Comparison of ENCODE assay signal across 8 cellular contexts in genomic region chr12:56007892-56008471, GRCh38. TPM values are rescaled to one million over a fixed set of nuclear protein-coding genes. Genes with fewer than 3 reads are reported as not detected.
DNase-seq lines count a peak whose midpoint lies in the region; ATAC-seq, FAIRE-seq and TF ChIP-seq lines count a peak whose summit lies in the region.

No MANE protein-coding gene starts in this region.

- H3K9ac ChIP-seq in GM12878 (ENCODE audit: control insufficient read depth, insufficient read depth, low read length): peak overlapping the region; percentile 59

- H4K20me1 ChIP-seq in GM12878 (ENCODE audit: control insufficient read depth, insufficient read depth): no peaks in the 10 kb centered on the region

- H3K4me1 ChIP-seq in GM12878 (ENCODE audit: control insufficient read depth, insufficient read depth, low read length): no peaks in the 10 kb centered on the region
- H3K4me1 ChIP-seq in spleen: peaks cover 0 to 40% (median 12%) of the 10 kb centered on the region in 6 donors

- RAD21 ChIA-PET in GM12878 (lab: Charles Lee; ENCODE audit: unreplicated experiment): interaction anchor here (0.6 to 2.8 kb wide), 4 partner anchors 11 to 182 kb away, joined by 4 to 25 read pairs (median 6); partner anchors contain the start of genes RAB5B and SUOX

- TF ChIP-seq RAD21 in GM12878 (IDR thresholded peaks at IDR 0.05; ENCODE audit: insufficient read depth, low read depth, low read length): no peak

- in situ Hi-C loops in GM12878 (cut with MboI): no loop called here

- TF ChIP-seq POLR2A in GM12878 (IDR thresholded peaks at IDR 0.05; ENCODE audit: low read depth, low read length) (no peak), spleen (IDR thresholded peaks at IDR 0.05) (no peak)

- intact Hi-C loops in GM12878 (cut with micrococcal nuclease; ENCODE audit: unreplicated experiment) (no loop called here), spleen (cut with DNase I; ENCODE audit: low total_unique reads) (no loop called here)

- H3K27me3 ChIP-seq in GM12878 (replicated peaks in 1 of 2; ENCODE audit: control insufficient read depth in 2 of 2, insufficient read depth in 2 of 2, low read length in 1 of 2) (no peaks in the 10 kb centered on the region), spleen (replicated peaks in 1 of 7) (no peaks in the 10 kb centered on the region)

- ATAC-seq in GM18868 (IDR thresholded peaks at IDR 0.05; ENCODE audit: unreplicated experiment) (peak; percentile 18), GM12878 (peak; percentile 51)

- CTCF ChIA-PET in AG04449 (lab: Yijun Ruan, JAX): interaction anchor here (2.4 to 10.9 kb wide), 4 partner anchors 10 to 34 kb away, joined by 5 to 103 read pairs (median 54); partner anchors contain the start of genes RAB5B and SUOX
- CTCF ChIA-PET in GM12878 (lab: Yijun Ruan, JAX): interaction anchor here (0.6 to 2.4 kb wide), 4 partner anchors 11 to 81 kb away, joined by 3 to 15 read pairs (median 7); partner anchors contain the start of gene SUOX

- no peak for TF ChIP-seq CTCF in AG04449 (IDR thresholded peaks at IDR 0.05; ENCODE audit: insufficient read depth, low read length, missing control alignments)
- TF ChIP-seq CTCF in GM12878 (IDR thresholded peaks at IDR 0.05 in 2 of 3, conservative IDR thresholded peaks at IDR 0.05 in 1 of 3; ENCODE audit: control insufficient read depth in 2 of 3, extremely low read depth in 1 of 3, insufficient read depth in 1 of 3, low read depth in 3 of 3, low read length in 3 of 3): no peak
- no peak for TF ChIP-seq CTCF in spleen (IDR thresholded peaks at IDR 0.05 in 8 of 11, conservative IDR thresholded peaks at IDR 0.05 in 3 of 11)

- H3K4me3 ChIP-seq in AG04449 (ENCODE audit: low read depth, low read length) (peak overlapping the region; percentile 69), GM12878 (peak overlapping the region; percentile 79), spleen (peak overlapping the region; percentile 69 to 91 (median 81))

- H3K27ac ChIP-seq in GM12878 (ENCODE audit: control insufficient read depth, insufficient read depth) (peak overlapping the region; percentile 24; the same call in 1 of the 2 replicates), spleen (peak overlapping the region; percentile 80 to 95 (median 92))

- SMC1A ChIA-PET in GM12878 (lab: Charles Lee; ENCODE audit: uncharacterized antibody, unreplicated experiment): interaction anchor here (1.0 to 1.7 kb wide), 4 partner anchors 11 to 190 kb away, joined by 3 to 6 read pairs (median 3); partner anchors contain the start of genes ORMDL2, SARNP and SUOX

- FAIRE-seq in GM12878 (lab: Jason Lieb, UNC): peak; percentile 41

- no peaks in the 10 kb centered on the region; a peak in 1 of 4 replicates for H3K36me3 ChIP-seq in GM12878 (ENCODE audit: control insufficient read depth in 2 of 2, insufficient read depth in 2 of 2, low read length in 1 of 2)
- H3K36me3 ChIP-seq in spleen: peaks cover 0 to 25% (median 0%) of the 10 kb centered on the region in 6 donors

- POLR2A ChIA-PET in AG04449 (lab: Yijun Ruan, JAX): interaction anchor here (2.8 kb wide), 1 partner anchor 10 kb away, joined by 18 read pairs; the partner anchor contains the start of gene SUOX
- POLR2A ChIA-PET in GM12878 (lab: Charles Lee): interaction anchor here (1.2 to 1.5 kb wide), 2 partner anchors 10 to 34 kb away, joined by 8 to 15 read pairs; partner anchors contain the start of genes RAB5B and SUOX

- 8% methylated on average over 14 of the region's 16 CpGs for WGBS in GM12878 (ENCODE audit: insufficient coverage, insufficient replicate concordance, low lambda C conversion rate, missing lambda C conversion rate)
- 5 to 8% (median 6%) methylated on average over 16 of the region's 16 CpGs for WGBS in spleen, 5 donors

- BruUV-seq in GM12878 (replicated peaks; lab: Mats Ljungman, UMichigan): TSS peak; percentile 47

- DNase-seq in AG04449 (ENCODE audit: low read depth, low spot score): no peak
- DNase-seq in HuH-7.5 (ENCODE audit: low spot score): peak; percentile 54
- no peak for DNase-seq in GM12878 (ENCODE audit: low read depth, low spot score)
- DNase-seq in iPS-NIHi7 (ENCODE audit: extremely low spot score): peak; percentile 44
- DNase-seq in spleen: no peak
- no peak for DNase-seq in stimulated activated CD4-positive, alpha-beta T cell treated with anti-CD3 and anti-CD28 coated beads, Interleukin-4, amount 100 ng/mL, for 4 hours
- no peak for DNase-seq in activated CD8-positive, alpha-beta memory T cell treated with anti-CD3 and anti-CD28 coated beads, Interleukin-2, amount 50 U/mL, for 4 hours

- H3K9me3 ChIP-seq in GM12878 (replicated peaks; ENCODE audit: control insufficient read depth, insufficient read depth, low read length) (no peaks in the 10 kb centered on the region), spleen (no peaks in the 10 kb centered on the region)

- peak overlapping the region; percentile 87 for H2AFZ ChIP-seq in GM12878 (ENCODE audit: control insufficient read depth, low read depth, low read length)

- TF ChIP-seq EP300 in GM12878 (IDR thresholded peaks at IDR 0.05; ENCODE audit: borderline replicate concordance in 1 of 2, control insufficient read depth in 1 of 2, low read depth in 2 of 2, low read length in 2 of 2): no peak

- no peaks in the 10 kb centered on the region for H3K79me2 ChIP-seq in GM12878 (ENCODE audit: control insufficient read depth, insufficient read depth, low read length)

- peak overlapping the region; percentile 92 for H3K4me2 ChIP-seq in GM12878 (ENCODE audit: control insufficient read depth, insufficient read depth)

RNA-seq across cellular contexts. Expression of gene SUOX, which starts 10.9 kb away (rescaled TPM):
- 26.0 and 28.4 TPM in 2 replicates for total RNA-seq in GM12878 (2013; cell fraction: nucleolus; rRNA removed)
- total RNA-seq in GM12878 (2014; rRNA removed): 12.9 and 13.8 TPM in 2 replicates
- 10.0 and 11.7 TPM in 2 replicates for total RNA-seq in GM12878 (2014; rRNA removed; fragmentation: Illumina TruSeq; extraction: Trizol)
- 11.8 and 13.6 TPM in 2 replicates for total RNA-seq in GM12878 (2021)
- 9.2 TPM for polyA plus RNA-seq in GM12878 (2011; ENCODE audit: low read depth)
- 12.9 and 18.8 TPM in 2 replicates for polyA plus RNA-seq in GM12878 (2011; rRNA removed)
- polyA plus RNA-seq in GM12878 (2011; cell fraction: cytosol; rRNA removed): 21.6 and 28.2 TPM in 2 replicates
- polyA plus RNA-seq in GM12878 (2011; cell fraction: nucleus; rRNA removed): 32.6 and 35.8 TPM in 2 replicates
- 9.4 and 12.2 TPM in 2 replicates for polyA plus RNA-seq in GM12878 (2012)
- 11.5 and 16.5 TPM in 2 replicates for polyA plus RNA-seq in GM12878 (2014; fragmentation: Illumina TruSeq; extraction: Trizol)
- polyA plus RNA-seq in GM12878 (2014; fragmentation: Nextera tagmentation; extraction: Ambion mirVana): 1 to 10 TPM; 5.1 to 5.2 TPM
- 12.4 and 16.1 TPM in 2 replicates for polyA plus RNA-seq in GM12878 (2014; rRNA removed)
- polyA plus RNA-seq in GM12878 (2016; fragmentation: Nextera tagmentation; extraction: Ambion mirVana): 10 to 100 TPM; 13.2 to 18.1 TPM
- 25.5 and 28.8 TPM in 2 replicates for polyA minus RNA-seq in GM12878 (2011; rRNA and poly(A)+ RNA removed)
- 9.5 and 9.9 TPM in 2 replicates for polyA minus RNA-seq in GM12878 (2011; cell fraction: cytosol; rRNA and poly(A)+ RNA removed)
- 12.6 and 27.8 TPM in 2 replicates for polyA minus RNA-seq in GM12878 (2011; cell fraction: nucleus; rRNA and poly(A)+ RNA removed)
- total RNA-seq in spleen: 10 to 100 TPM; 13.1 to 29.1 (median 19.8) TPM
- polyA plus RNA-seq in spleen: 1 to 10 TPM; 6.0 to 8.1 (median 6.1) TPM

RNA-seq across cellular contexts. Expression of gene IKZF4, which starts 12.9 kb away (rescaled TPM):
- total RNA-seq in GM12878 (2013; cell fraction: nucleolus; rRNA removed): 6.5 and 7.1 TPM in 2 replicates
- total RNA-seq in GM12878 (2014; rRNA removed): 0.79 and 1.1 TPM in 2 replicates
- total RNA-seq in GM12878 (2014; rRNA removed; fragmentation: Illumina TruSeq; extraction: Trizol): 0.89 and 0.92 TPM in 2 replicates
- 4.6 and 5.8 TPM in 2 replicates for total RNA-seq in GM12878 (2021)
- polyA plus RNA-seq in GM12878 (2011; ENCODE audit: low read depth): 1.6 TPM
- polyA plus RNA-seq in GM12878 (2011; rRNA removed): 2.2 and 2.9 TPM in 2 replicates
- polyA plus RNA-seq in GM12878 (2011; cell fraction: cytosol; rRNA removed): 2.8 and 4.0 TPM in 2 replicates
- 7.1 and 7.3 TPM in 2 replicates for polyA plus RNA-seq in GM12878 (2011; cell fraction: nucleus; rRNA removed)
- polyA plus RNA-seq in GM12878 (2012): 2.0 and 2.9 TPM in 2 replicates
- 4.9 and 5.5 TPM in 2 replicates for polyA plus RNA-seq in GM12878 (2014; fragmentation: Illumina TruSeq; extraction: Trizol)
- 1 to 10 TPM in 1 of 2 experiments, under 1 TPM in 1; 0.74 to 1.2 TPM for polyA plus RNA-seq in GM12878 (2014; fragmentation: Nextera tagmentation; extraction: Ambion mirVana)
- polyA plus RNA-seq in GM12878 (2014; rRNA removed): 2.8 and 3.8 TPM in 2 replicates
- polyA plus RNA-seq in GM12878 (2016; fragmentation: Nextera tagmentation; extraction: Ambion mirVana): under 1 TPM; 0.91 to 0.93 TPM
- 1.4 and 3.0 TPM in 2 replicates for polyA minus RNA-seq in GM12878 (2011; rRNA and poly(A)+ RNA removed)
- 1.3 and 1.7 TPM in 2 replicates for polyA minus RNA-seq in GM12878 (2011; cell fraction: cytosol; rRNA and poly(A)+ RNA removed)
- 1.1 and 1.7 TPM in 2 replicates for polyA minus RNA-seq in GM12878 (2011; cell fraction: nucleus; rRNA and poly(A)+ RNA removed)
- 1 to 10 TPM; 3.1 to 9.3 (median 6.2) TPM for total RNA-seq in spleen
- 1 to 10 TPM in 2 of 3 donors, under 1 TPM in 1; 0.80 to 1.6 (median 1.4) TPM for polyA plus RNA-seq in spleen

RNA-seq across cellular contexts. Expression of gene RPS26, which starts 33.7 kb away (rescaled TPM):
- 75.1 and 88.8 TPM in 2 replicates for total RNA-seq in GM12878 (2013; cell fraction: nucleolus; rRNA removed)
- 597 and 686 TPM in 2 replicates for total RNA-seq in GM12878 (2014; rRNA removed)
- 1,014 and 1,019 TPM in 2 replicates for total RNA-seq in GM12878 (2014; rRNA removed; fragmentation: Illumina TruSeq; extraction: Trizol)
- 75.5 and 86.4 TPM in 2 replicates for total RNA-seq in GM12878 (2021)
- polyA plus RNA-seq in GM12878 (2011; ENCODE audit: low read depth): 165 TPM
- polyA plus RNA-seq in GM12878 (2011; rRNA removed): 214 and 442 TPM in 2 replicates
- polyA plus RNA-seq in GM12878 (2011; cell fraction: cytosol; rRNA removed): 830 and 2,449 TPM in 2 replicates
- 258 and 284 TPM in 2 replicates for polyA plus RNA-seq in GM12878 (2011; cell fraction: nucleus; rRNA removed)
- 770 and 960 TPM in 2 replicates for polyA plus RNA-seq in GM12878 (2012)
- 784 and 1,270 TPM in 2 replicates for polyA plus RNA-seq in GM12878 (2014; fragmentation: Illumina TruSeq; extraction: Trizol)
- 1,000 to 10,000 TPM; 2,920 to 3,147 TPM for polyA plus RNA-seq in GM12878 (2014; fragmentation: Nextera tagmentation; extraction: Ambion mirVana)
- 618 and 656 TPM in 2 replicates for polyA plus RNA-seq in GM12878 (2014; rRNA removed)
- 100 to 1,000 TPM; 855 to 907 TPM for polyA plus RNA-seq in GM12878 (2016; fragmentation: Nextera tagmentation; extraction: Ambion mirVana)
- polyA minus RNA-seq in GM12878 (2011; rRNA and poly(A)+ RNA removed): 507 and 724 TPM in 2 replicates
- polyA minus RNA-seq in GM12878 (2011; cell fraction: cytosol; rRNA and poly(A)+ RNA removed): 62.0 and 68.0 TPM in 2 replicates
- polyA minus RNA-seq in GM12878 (2011; cell fraction: nucleus; rRNA and poly(A)+ RNA removed): 57.3 and 66.8 TPM in 2 replicates
- 100 to 1,000 TPM in 3 of 7 donors, 10 to 100 TPM in 4; 15.3 to 674 (median 76.8) TPM for total RNA-seq in spleen
- polyA plus RNA-seq in spleen: 1,000 to 10,000 TPM; 1,592 to 2,958 (median 1,751) TPM

RNA-seq across cellular contexts. Expression of gene RAB5B, which starts 34.1 kb away (rescaled TPM):
- 75.8 and 84.4 TPM in 2 replicates for total RNA-seq in GM12878 (2013; cell fraction: nucleolus; rRNA removed)
- total RNA-seq in GM12878 (2014; rRNA removed): 28.7 and 32.8 TPM in 2 replicates
- total RNA-seq in GM12878 (2014; rRNA removed; fragmentation: Illumina TruSeq; extraction: Trizol): 29.1 and 31.8 TPM in 2 replicates
- 50.9 and 54.2 TPM in 2 replicates for total RNA-seq in GM12878 (2021)
- 33.1 TPM for polyA plus RNA-seq in GM12878 (2011; ENCODE audit: low read depth)
- polyA plus RNA-seq in GM12878 (2011; rRNA removed): 149 and 150 TPM in 2 replicates
- polyA plus RNA-seq in GM12878 (2011; cell fraction: cytosol; rRNA removed): 105 and 112 TPM in 2 replicates
- polyA plus RNA-seq in GM12878 (2011; cell fraction: nucleus; rRNA removed): 57.0 and 68.7 TPM in 2 replicates
- 49.6 and 57.5 TPM in 2 replicates for polyA plus RNA-seq in GM12878 (2012)
- 66.7 and 78.2 TPM in 2 replicates for polyA plus RNA-seq in GM12878 (2014; fragmentation: Illumina TruSeq; extraction: Trizol)
- 10 to 100 TPM in 1 of 2 experiments, 1 to 10 TPM in 1; 7.5 to 11.3 TPM for polyA plus RNA-seq in GM12878 (2014; fragmentation: Nextera tagmentation; extraction: Ambion mirVana)
- 46.0 and 53.6 TPM in 2 replicates for polyA plus RNA-seq in GM12878 (2014; rRNA removed)
- 10 to 100 TPM; 37.2 to 38.4 TPM for polyA plus RNA-seq in GM12878 (2016; fragmentation: Nextera tagmentation; extraction: Ambion mirVana)
- polyA minus RNA-seq in GM12878 (2011; rRNA and poly(A)+ RNA removed): 106 and 129 TPM in 2 replicates
- polyA minus RNA-seq in GM12878 (2011; cell fraction: cytosol; rRNA and poly(A)+ RNA removed): 25.5 and 38.4 TPM in 2 replicates
- 20.3 and 27.7 TPM in 2 replicates for polyA minus RNA-seq in GM12878 (2011; cell fraction: nucleus; rRNA and poly(A)+ RNA removed)
- 100 to 1,000 TPM in 1 of 7 donors, 10 to 100 TPM in 6; 70.5 to 101 (median 94.4) TPM for total RNA-seq in spleen
- polyA plus RNA-seq in spleen: 10 to 100 TPM; 30.9 to 48.4 (median 35.1) TPM

RNA-seq across cellular contexts. Expression of gene CDK2, which starts 41.4 kb away (rescaled TPM):
- 60.8 and 61.4 TPM in 2 replicates for total RNA-seq in GM12878 (2013; cell fraction: nucleolus; rRNA removed)
- total RNA-seq in GM12878 (2014; rRNA removed): 90.6 and 92.5 TPM in 2 replicates
- 73.1 and 84.5 TPM in 2 replicates for total RNA-seq in GM12878 (2014; rRNA removed; fragmentation: Illumina TruSeq; extraction: Trizol)
- total RNA-seq in GM12878 (2021): 85.8 and 85.9 TPM in 2 replicates
- 46.5 TPM for polyA plus RNA-seq in GM12878 (2011; ENCODE audit: low read depth)
- polyA plus RNA-seq in GM12878 (2011; rRNA removed): 93.1 and 138 TPM in 2 replicates
- polyA plus RNA-seq in GM12878 (2011; cell fraction: cytosol; rRNA removed): 105 and 145 TPM in 2 replicates
- 87.9 and 122 TPM in 2 replicates for polyA plus RNA-seq in GM12878 (2011; cell fraction: nucleus; rRNA removed)
- 57.9 and 69.0 TPM in 2 replicates for polyA plus RNA-seq in GM12878 (2012)
- polyA plus RNA-seq in GM12878 (2014; fragmentation: Illumina TruSeq; extraction: Trizol): 92.8 and 108 TPM in 2 replicates
- polyA plus RNA-seq in GM12878 (2014; fragmentation: Nextera tagmentation; extraction: Ambion mirVana): 10 to 100 TPM; 13.1 to 16.1 TPM
- polyA plus RNA-seq in GM12878 (2014; rRNA removed): 68.3 and 79.9 TPM in 2 replicates
- 10 to 100 TPM; 66.1 to 70.8 TPM for polyA plus RNA-seq in GM12878 (2016; fragmentation: Nextera tagmentation; extraction: Ambion mirVana)
- 69.7 and 82.9 TPM in 2 replicates for polyA minus RNA-seq in GM12878 (2011; rRNA and poly(A)+ RNA removed)
- 28.1 and 49.7 TPM in 2 replicates for polyA minus RNA-seq in GM12878 (2011; cell fraction: cytosol; rRNA and poly(A)+ RNA removed)
- 29.0 and 34.3 TPM in 2 replicates for polyA minus RNA-seq in GM12878 (2011; cell fraction: nucleus; rRNA and poly(A)+ RNA removed)
- 10 to 100 TPM; 21.4 to 46.6 (median 30.9) TPM for total RNA-seq in spleen
- polyA plus RNA-seq in spleen: 10 to 100 TPM; 11.9 to 16.2 (median 12.9) TPM

Comparison
In these comparisons a context has a peak if more than half of its experiments do, and no peak if none do; other contexts are left out.
1. DNase-seq: peak in HuH-7.5 (single experiment) and iPS-NIHi7 (single experiment); none in AG04449 (single experiment), GM12878 (single experiment), spleen (single experiment), stimulated activated CD4-positive, alpha-beta T cell treated with anti-CD3 and anti-CD28 coated beads, Interleukin-4, amount 100 ng/mL, for 4 hours (0 of 2) and activated CD8-positive, alpha-beta memory T cell treated with anti-CD3 and anti-CD28 coated beads, Interleukin-2, amount 50 U/mL, for 4 hours (single experiment).
2. Peak in every context shown above with its lines, with median percentiles within 50 percentile points of each other: H3K4me3 ChIP-seq.